11 cellular contexts compared by ENCODE assay signal in genomic region chr5:102531506-102531905, GRCh38. TPM values are rescaled to one million over a fixed set of nuclear protein-coding genes. Genes with fewer than 3 reads are reported as not detected.
DNase-seq lines count a peak whose midpoint lies in the region; ATAC-seq and TF ChIP-seq lines count a peak whose summit lies in the region.
"Had no signal": no experiment of that assay in that cellular context is flagged by ENCODE, and none has a peak within 500 bp of the region (broad histone marks: within the 10 kb centered on the region; RNA-seq: fewer than 3 reads in every experiment).

No MANE protein-coding gene starts in this region.

- no peak overlapping the region for H3K4me3 ChIP-seq in upper lobe of left lung
- no peak overlapping the region for H3K4me3 ChIP-seq in GM23248

- TF ChIP-seq POLR2A in upper lobe of left lung (IDR thresholded peaks at IDR 0.05): no peak

- H3K27me3 Mint-ChIP-seq in chondrocyte (ENCODE audit: low read depth): no peaks in the 10 kb centered on the region

- ATAC-seq in GM21447 (IDR thresholded peaks at IDR 0.05; ENCODE audit: unreplicated experiment) (peak; percentile 95), HG03354 (IDR thresholded peaks at IDR 0.05; ENCODE audit: poor library complexity, severe bottlenecking, unreplicated experiment) (peak; percentile 95), upper lobe of left lung (ENCODE audit: low FRiP score in 2 of 2) (peak; percentile 46 to 81), HG03280 (IDR thresholded peaks at IDR 0.05; ENCODE audit: unreplicated experiment) (no peak), left colon (no peak)

- in situ Hi-C loops in GM23248 (cut with MboI): no loop called here

- DNase-seq in chondrocyte (ENCODE audit: low spot score): no peak
- DNase-seq in upper lobe of left lung: no peak
- DNase-seq in NCI-H510A treated with DMSO at 0.1 percent for 48 hours (lab: John Stamatoyannopoulos, UW): no peak
- no peak for DNase-seq in GM23248
- no peak for DNase-seq in left colon
- DNase-seq: activated gamma-delta T cell; effector CD8-positive, alpha-beta T cell had no signal

- no peaks in the 10 kb centered on the region for H3K79me2 ChIP-seq in GM23248 (ENCODE audit: insufficient read depth)

- H4K20me1 ChIP-seq in GM23248 (ENCODE audit: insufficient read depth): no peaks in the 10 kb centered on the region

- peaks cover 29% of the 10 kb centered on the region for H3K4me1 Mint-ChIP-seq in chondrocyte (ENCODE audit: low read depth)

- H3K36me3 ChIP-seq in upper lobe of left lung: no peaks in the 10 kb centered on the region
- H3K36me3 ChIP-seq in GM23248 (ENCODE audit: low read depth): no peaks in the 10 kb centered on the region

- intact Hi-C loops in left colon (cut with DNase I, micrococcal nuclease): no loop called here

- H3K27me3 ChIP-seq in upper lobe of left lung: no peaks in the 10 kb centered on the region
- H3K27me3 ChIP-seq in GM23248 (replicated peaks; ENCODE audit: insufficient read depth): no peaks in the 10 kb centered on the region

- H3K4me1 ChIP-seq in upper lobe of left lung (no peaks in the 10 kb centered on the region), GM23248 (ENCODE audit: insufficient read depth) (no peaks in the 10 kb centered on the region)

- no peak overlapping the region for H3K27ac ChIP-seq in upper lobe of left lung
- no peak overlapping the region for H3K27ac ChIP-seq in GM23248

- H3F3A ChIP-seq in GM23248 (ENCODE audit: insufficient read depth): no peaks in the 10 kb centered on the region

- no peak overlapping the region for H3K4me3 Mint-ChIP-seq in chondrocyte (ENCODE audit: unreplicated experiment)

- 70 to 84% methylated on average over 1 of the region's 1 CpG for WGBS in upper lobe of left lung, 2 donors
- WGBS in GM23248 (ENCODE audit: low coverage in 1 of 2, low lambda C conversion rate in 2 of 2, missing lambda C conversion rate in 2 of 2), 2 experiments: 66 to 72% methylated on average over 1 of the region's 1 CpG

- no peak for TF ChIP-seq EP300 in upper lobe of left lung (IDR thresholded peaks at IDR 0.05)

- H3K9me2 ChIP-seq in GM23248 (ENCODE audit: insufficient read depth): no peaks in the 10 kb centered on the region

- no peak overlapping the region for H3K4me2 ChIP-seq in GM23248 (ENCODE audit: unreplicated experiment)

- no peaks in the 10 kb centered on the region for H3K36me3 Mint-ChIP-seq in chondrocyte (ENCODE audit: low read depth)

- H3K27ac Mint-ChIP-seq in chondrocyte (ENCODE audit: unreplicated experiment): peak overlapping the region; percentile 53

- no peak overlapping the region for H3K9ac ChIP-seq in GM23248

- no peaks in the 10 kb centered on the region for H3K9me3 Mint-ChIP-seq in chondrocyte (ENCODE audit: low read depth)

- TF ChIP-seq CTCF in chondrocyte (IDR thresholded peaks at IDR 0.05) (no peak), upper lobe of left lung (IDR thresholded peaks at IDR 0.05) (no peak)

- H3K9me3 ChIP-seq in upper lobe of left lung (no peaks in the 10 kb centered on the region), GM23248 (ENCODE audit: low read depth) (no peaks in the 10 kb centered on the region)

- H2AFZ ChIP-seq in GM23248: no peak overlapping the region

RNA-seq across cellular contexts. Expression of gene SLCO6A1, which starts 32.7 kb away (rescaled TPM):
- total RNA-seq in chondrocyte: 0.82 to 1.8 TPM (median 1.1 TPM) in 3 replicates
- not detected for total RNA-seq in upper lobe of left lung
- not detected in 2 replicates for total RNA-seq in GM23248 (2014; rRNA removed; shearing (Covaris generic))
- not detected in 2 replicates for polyA plus RNA-seq in GM23248 (2016; fragmentation: Nextera tagmentation; extraction: Ambion mirVana)
- total RNA-seq in left colon: not detected
- total RNA-seq: kidney epithelial cell had no signal

Comparison
In these comparisons a context has a peak if more than half of its experiments do, and no peak if none do; other contexts are left out.
1. ATAC-seq: peak in GM21447 (single experiment), HG03354 (single experiment) and upper lobe of left lung (2 of 2); none in HG03280 (single experiment) and left colon (single experiment).